Comparison of ENCODE assay signal across 33 cellular contexts in genomic region chr16:85878407-85878806, GRCh38. TPM values are rescaled to one million over a fixed set of nuclear protein-coding genes. Genes with fewer than 3 reads are reported as not detected.
"Had no signal": no experiment of that assay in that cellular context is flagged by ENCODE, and none has a peak within 500 bp of the region (broad histone marks: within the 10 kb centered on the region; RNA-seq: fewer than 3 reads in every experiment).

No MANE protein-coding gene starts in this region.

- H3K9me3 ChIP-seq: adrenal gland, ascending aorta had no signal

- H3K27ac Mint-ChIP-seq: activated B cell treated with CpG ODN at 0.5 μM for 24 hours; activated CD4-positive, alpha-beta memory T cell treated with anti-CD3 and anti-CD28 coated beads, Interleukin-2, amount 10 ng/mL, durations not matched to agents 7 days and 5 days; activated CD4-positive, alpha-beta T cell treated with anti-CD3 and anti-CD28 coated beads, Interleukin-2, amount 10 ng/mL, durations not matched to agents 7 days and 5 days; activated CD8-positive, alpha-beta T cell treated with anti-CD3 and anti-CD28 coated beads, Interleukin-2, amount 10 ng/mL, durations not matched to agents 7 days and 5 days; activated naive CD4-positive, alpha-beta T cell treated with anti-CD3 and anti-CD28 coated beads for 36 hours; activated naive CD4-positive, alpha-beta T cell treated with anti-CD3 and anti-CD28 coated beads, Interleukin-2, amount 50 U/mL, for 72 hours; activated naive CD8-positive, alpha-beta T cell treated with anti-CD3 and anti-CD28 coated beads for 36 hours; activated T-cell treated with anti-CD3 and anti-CD28 coated beads, Interleukin-2, amount 50 U/mL, for 24 hours; activated T-helper 2 cell treated with anti-CD3 and anti-CD28 coated beads, Interferon-gamma antibody, Interleukin-2, Interleukin-4, amounts not matched to agents 10 μg/mL and 5 μg/mL and 100 μg/mL, durations not matched to agents 14 hours and 24 hours and 36 hours; brain; T-helper 1 cell treated with Interleukin-12 subunit alpha and Interleukin-12 subunit beta and Interleukin-4 antibody, amounts not matched to agents 30 μg/mL and 1 μg/mL, for 36 hours; T-helper 2 cell treated with Interferon-gamma antibody and Interleukin-4, amounts not matched to agents 5 μg/mL and 100 μg/mL, for 36 hours had no signal

- DNase-seq: activated B cell treated with CpG ODN at 0.5 μM for 24 hours; activated CD4-positive, alpha-beta memory T cell treated with anti-CD3 and anti-CD28 coated beads, Interleukin-2, amount 10 ng/mL, durations not matched to agents 7 days and 5 days; activated CD4-positive, alpha-beta T cell treated with anti-CD3 and anti-CD28 coated beads for 48 hours; activated CD4-positive, alpha-beta T cell treated with anti-CD3 and anti-CD28 coated beads, Interleukin-2, amount 10 ng/mL, durations not matched to agents 7 days and 5 days; activated CD4-positive, alpha-beta T cell treated with anti-CD3 and anti-CD28 coated beads, Interleukin-2, amount 50 U/mL, for 48 hours; activated CD4-positive, CD25-positive, alpha-beta regulatory T cell treated with anti-CD3 and anti-CD28 coated beads, Interleukin-2, amount 50 U/mL, for 72 hours; activated CD8-positive, alpha-beta memory T cell treated with anti-CD3 and anti-CD28 coated beads, Interleukin-2, amount 50 U/mL, for 4 hours; activated CD8-positive, alpha-beta T cell treated with anti-CD3 and anti-CD28 coated beads, Interleukin-2, amount 10 ng/mL, durations not matched to agents 7 days and 5 days; activated effector memory CD4-positive, alpha-beta T cell treated with Interleukin-2 at 50 U/mL for 16 hours; activated gamma-delta T cell; activated naive CD4-positive, alpha-beta T cell treated with anti-CD3 and anti-CD28 coated beads for 36 hours; activated naive CD4-positive, alpha-beta T cell treated with anti-CD3 and anti-CD28 coated beads, Interleukin-2, amount 50 U/mL, for 16 hours; activated naive CD8-positive, alpha-beta T cell treated with anti-CD3 and anti-CD28 coated beads for 36 hours; activated T-cell treated with anti-CD3 and anti-CD28 coated beads, Interleukin-2, amount 50 U/mL, for 24 hours; adrenal gland; amygdala; anterior cingulate cortex; caudate nucleus; cerebellar nuclear complex; T-helper 1 cell; T-helper 2 cell; T-helper 9 cell had no signal

- H3K9me3 Mint-ChIP-seq: activated naive CD4-positive, alpha-beta T cell treated with anti-CD3 and anti-CD28 coated beads for 36 hours; activated naive CD4-positive, alpha-beta T cell treated with anti-CD3 and anti-CD28 coated beads, Interleukin-2, amount 50 U/mL, for 72 hours; activated T-helper 2 cell treated with anti-CD3 and anti-CD28 coated beads, Interferon-gamma antibody, Interleukin-2, Interleukin-4, amounts not matched to agents 10 μg/mL and 5 μg/mL and 100 μg/mL, durations not matched to agents 14 hours and 24 hours and 36 hours; central memory CD8-positive, alpha-beta T cell; T-helper 1 cell treated with Interleukin-12 subunit alpha and Interleukin-12 subunit beta and Interleukin-4 antibody, amounts not matched to agents 30 μg/mL and 1 μg/mL, for 36 hours; T-helper 2 cell treated with Interferon-gamma antibody and Interleukin-4, amounts not matched to agents 5 μg/mL and 100 μg/mL, for 36 hours had no signal

- H3K27ac ChIP-seq: adrenal gland, ascending aorta, cardiac muscle cell, VCaP had no signal

- ATAC-seq: activated CD8-positive, alpha-beta T cell treated with anti-CD3 and anti-CD28 coated beads, Interleukin-2, amount 10 ng/mL, durations not matched to agents 7 days and 5 days; activated naive CD4-positive, alpha-beta T cell treated with anti-CD3 and anti-CD28 coated beads, Interleukin-2, amount 50 U/mL, for 72 hours had no signal

- H3K4me3 ChIP-seq: adrenal gland, ascending aorta, cardiac muscle cell had no signal

- H3K36me3 ChIP-seq: adrenal gland, ascending aorta, cardiac muscle cell had no signal

- H3K36me3 Mint-ChIP-seq: brain had no signal

- H3K4me1 Mint-ChIP-seq: brain had no signal

- H3K27me3 Mint-ChIP-seq: activated B cell treated with CpG ODN at 0.5 μM for 24 hours had no signal

- H3K4me3 Mint-ChIP-seq: activated B cell treated with CpG ODN at 0.5 μM for 24 hours; activated CD4-positive, alpha-beta memory T cell treated with anti-CD3 and anti-CD28 coated beads, Interleukin-2, amount 10 ng/mL, durations not matched to agents 7 days and 5 days; activated CD4-positive, alpha-beta T cell treated with anti-CD3 and anti-CD28 coated beads, Interleukin-2, amount 10 ng/mL, durations not matched to agents 7 days and 5 days; activated CD8-positive, alpha-beta T cell treated with anti-CD3 and anti-CD28 coated beads, Interleukin-2, amount 10 ng/mL, durations not matched to agents 7 days and 5 days; activated naive CD4-positive, alpha-beta T cell treated with anti-CD3 and anti-CD28 coated beads for 36 hours; activated naive CD8-positive, alpha-beta T cell treated with anti-CD3 and anti-CD28 coated beads for 36 hours; activated T-cell treated with anti-CD3 and anti-CD28 coated beads, Interleukin-2, amount 50 U/mL, for 24 hours; brain; central memory CD8-positive, alpha-beta T cell; T-helper 1 cell treated with Interleukin-12 subunit alpha and Interleukin-12 subunit beta and Interleukin-4 antibody, amounts not matched to agents 30 μg/mL and 1 μg/mL, for 36 hours; T-helper 2 cell treated with Interferon-gamma antibody and Interleukin-4, amounts not matched to agents 5 μg/mL and 100 μg/mL, for 36 hours had no signal

- H3K4me1 ChIP-seq: adrenal gland, ascending aorta had no signal

- H3K27me3 ChIP-seq: adrenal gland, ascending aorta had no signal

RNA-seq across cellular contexts. Expression of gene IRF8, which starts 20.6 kb away (rescaled TPM):
- total RNA-seq: bronchial epithelial cell, chondrocyte had no signal
